Comparison of ENCODE assay signal across 9 cellular contexts in genomic region chr10:44878704-44879530, GRCh38. TPM values are rescaled to one million over a fixed set of nuclear protein-coding genes. Genes with fewer than 3 reads are reported as not detected.
DNase-seq lines count a peak whose midpoint lies in the region; ATAC-seq and TF ChIP-seq lines count a peak whose summit lies in the region.
"Had no signal": no experiment of that assay in that cellular context is flagged by ENCODE, and none has a peak within 500 bp of the region (broad histone marks: within the 10 kb centered on the region; RNA-seq: fewer than 3 reads in every experiment).

No MANE protein-coding gene starts in this region.

- DNase-seq in DMS 273 treated with DMSO at 0.1 percent for 48 hours (lab: John Stamatoyannopoulos, UW) (peak; percentile 55), H9 (peak; percentile 96), NCI-H1436 treated with DMSO at 0.1 percent for 48 hours (lab: John Stamatoyannopoulos, UW) (peak; percentile 61), WERI-Rb-1 (peak; percentile 93), breast epithelium (ENCODE audit: low spot score in 2 of 2) (peak; percentile 76 to 85), sciatic nerve (ENCODE audit: low spot score) (peak; percentile 94), HK-2 (ENCODE audit: unreplicated experiment) (no peak)

- H2BK12ac ChIP-seq in H9 (ENCODE audit: insufficient read length, low read depth, low read length): no peak overlapping the region

- intact Hi-C loops in breast epithelium (cut with DNase I; ENCODE audit: low total_unique reads) (no loop called here), sciatic nerve (cut with DNase I) (no loop called here)

- H2BK15ac ChIP-seq in H9 (ENCODE audit: low read depth, low read length): no peak overlapping the region

- H2AK5ac ChIP-seq in H9 (ENCODE audit: insufficient read length, low read length): no peak overlapping the region

- H3K4me2 ChIP-seq in H9 (ENCODE audit: insufficient read depth, insufficient read length, low read length): peak overlapping the region; percentile 43

- H3K27me3 ChIP-seq in H9 (ENCODE audit: insufficient read depth, low read length) (no peaks in the 10 kb centered on the region; the same call in 1 of the 2 replicates), WERI-Rb-1 (ENCODE audit: insufficient read depth, low read depth, severe bottlenecking) (no peaks in the 10 kb centered on the region), breast epithelium (no peaks in the 10 kb centered on the region), iPS-18a (ENCODE audit: control insufficient read depth, insufficient read depth, low read length) (peaks cover 10% of the 10 kb centered on the region)

- H3K79me2 ChIP-seq in H9 (ENCODE audit: insufficient read depth, low read length): no peaks in the 10 kb centered on the region

- H3K4me3 Mint-ChIP-seq in H9: peak overlapping the region; percentile 70 to 78

- peak overlapping the region; percentile 41 for H3K4me3 ChIP-seq in WERI-Rb-1 (ENCODE audit: low read depth, low read length)
- H3K4me3 ChIP-seq in breast epithelium: peak overlapping the region; percentile 39 to 60 (median 44)
- H3K4me3 ChIP-seq in iPS-18a (ENCODE audit: low read length): peak overlapping the region; percentile 60

- H3K9me3 ChIP-seq in H9 (ENCODE audit: control insufficient read depth, low read depth, low read length): no peaks in the 10 kb centered on the region
- H3K9me3 ChIP-seq in WERI-Rb-1 (ENCODE audit: severe bottlenecking): no peaks in the 10 kb centered on the region
- H3K9me3 ChIP-seq in breast epithelium: no peaks in the 10 kb centered on the region
- no peaks in the 10 kb centered on the region for H3K9me3 ChIP-seq in iPS-18a (ENCODE audit: control insufficient read depth, low read depth, low read length)

- no peak for TF ChIP-seq POLR2A in breast epithelium (IDR thresholded peaks at IDR 0.05)

- no peak overlapping the region for H2BK5ac ChIP-seq in H9 (ENCODE audit: insufficient read length, low read length)

- no peaks in the 10 kb centered on the region for H3K36me3 Mint-ChIP-seq in H9 (ENCODE audit: insufficient read depth in 1 of 3, low read depth in 3 of 3)

- H3K27ac ChIP-seq in H9 (ENCODE audit: insufficient read length, low read depth, low read length) (no peak overlapping the region), WERI-Rb-1 (peak overlapping the region; percentile 66), breast epithelium (peak overlapping the region; percentile 76 to 85), iPS-18a (ENCODE audit: low read length) (no peak overlapping the region)

- H3K56ac ChIP-seq in H9 (ENCODE audit: insufficient read length, low read depth, low read length): no peak overlapping the region

- H3K79me1 ChIP-seq in H9 (ENCODE audit: insufficient read depth, low read depth, low read length, poor library complexity, severe bottlenecking): no peaks in the 10 kb centered on the region

- TF ChIP-seq CTCF in H9 (conservative IDR thresholded peaks at IDR 0.05): peak; percentile 50; the same call in 2 of the 3 replicates
- TF ChIP-seq CTCF in WERI-Rb-1 (IDR thresholded peaks at IDR 0.05; ENCODE audit: low read depth, low read length): peak; percentile 71
- no peak for TF ChIP-seq CTCF in breast epithelium (IDR thresholded peaks at IDR 0.05)

- no peak overlapping the region for H4K5ac ChIP-seq in H9 (ENCODE audit: insufficient read length, low read depth, low read length)

- H3K18ac ChIP-seq in H9 (ENCODE audit: insufficient read length, low read depth, low read length): no peak overlapping the region

- peak; percentile 96 for ATAC-seq in sciatic nerve

- H3K27ac Mint-ChIP-seq in H9: peak overlapping the region; percentile 90 to 94 (median 94); a peak in 5 of 7 replicates

- no CpG with 5 or more reads among the region's 30 CpGs for WGBS in H9 (ENCODE audit: extremely low coverage, insufficient read length, low lambda C conversion rate)

- H2AFZ ChIP-seq in H9 (ENCODE audit: low read length): no peak overlapping the region

- no peak overlapping the region for H3K23ac ChIP-seq in H9 (ENCODE audit: insufficient read length, low read depth, low read length)

- H3K9me3 Mint-ChIP-seq in H9: no peaks in the 10 kb centered on the region; a peak in 1 of 5 replicates

- no peaks in the 10 kb centered on the region for H3K36me3 ChIP-seq in WERI-Rb-1
- no peaks in the 10 kb centered on the region for H3K36me3 ChIP-seq in breast epithelium
- no peaks in the 10 kb centered on the region for H3K36me3 ChIP-seq in iPS-18a (ENCODE audit: control insufficient read depth, low read depth, low read length)

- no peaks in the 10 kb centered on the region for H3K23me2 ChIP-seq in H9 (ENCODE audit: insufficient read length, low read depth, low read length, poor library complexity, severe bottlenecking)

- no peak overlapping the region for H4K91ac ChIP-seq in H9 (ENCODE audit: insufficient read length, low read depth, low read length)

- no peak overlapping the region for H2BK120ac ChIP-seq in H9 (ENCODE audit: low read depth, low read length, poor library complexity, severe bottlenecking)

- peaks cover 26% of the 10 kb centered on the region for H3K27me3 Mint-ChIP-seq in H9 (ENCODE audit: low read depth)

- no peak overlapping the region for H3K9ac ChIP-seq in H9 (ENCODE audit: extremely low read depth, insufficient read length, low read length)
- H3K9ac ChIP-seq in iPS-18a (ENCODE audit: low read length): peak overlapping the region; percentile 51

- H4K8ac ChIP-seq in H9 (replicated peaks; ENCODE audit: insufficient read length, low read depth, low read length): no peak overlapping the region

- H3T11ph ChIP-seq in H9 (ENCODE audit: low read length): no peak overlapping the region

- no peak overlapping the region for H3K4ac ChIP-seq in H9 (ENCODE audit: low read depth, low read length)

- peaks cover 23 to 26% of the 10 kb centered on the region in 2 experiments for H3K4me1 Mint-ChIP-seq in H9

- H4K20me1 ChIP-seq in H9 (ENCODE audit: control insufficient read depth, insufficient read depth, insufficient read length): no peaks in the 10 kb centered on the region

- H3K4me1 ChIP-seq in H9 (ENCODE audit: insufficient read depth, low read length) (no peaks in the 10 kb centered on the region), breast epithelium (no peaks in the 10 kb centered on the region), iPS-18a (ENCODE audit: control insufficient read depth, low read depth, low read length) (peaks cover 10% of the 10 kb centered on the region)

- H3K14ac ChIP-seq in H9 (ENCODE audit: insufficient read depth, low read length): no peak overlapping the region

- H2BK20ac ChIP-seq in H9 (ENCODE audit: low read depth, low read length, poor library complexity, severe bottlenecking): no peak overlapping the region

RNA-seq across cellular contexts. Expression of gene TMEM72, which starts 32.2 kb away (rescaled TPM):
- not detected in 2 replicates for total RNA-seq in H9 (2021)
- total RNA-seq in breast epithelium: not detected
- total RNA-seq in sciatic nerve: not detected
- total RNA-seq: T-helper 2 cell treated with Interferon-gamma antibody and Interleukin-4, amounts not matched to agents 100 ng/mL and 5 ng/mL, for 36 hours had no signal

Comparison
In these comparisons a context has a peak if more than half of its experiments do, and no peak if none do; other contexts are left out.
1. H3K27ac ChIP-seq: peak in WERI-Rb-1 (single experiment) and breast epithelium (2 of 2); none in H9 (single experiment) and iPS-18a (single experiment).
2. CTCF ChIP-seq: peak in H9 (single experiment) and WERI-Rb-1 (single experiment); none in breast epithelium (0 of 3).
3. Peak in every context shown above with its lines, with median percentiles within 50 percentile points of each other: H3K4me3 ChIP-seq.